In genomic region chrX:154717824-154718223, GRCh38 we compare ENCODE assay signal across 9 cellular contexts. TPM values are rescaled to one million over a fixed set of nuclear protein-coding genes. Genes with fewer than 3 reads are reported as not detected.
DNase-seq lines count a peak whose midpoint lies in the region; ATAC-seq, FAIRE-seq and TF ChIP-seq lines count a peak whose summit lies in the region.
"Had no signal": no experiment of that assay in that cellular context is flagged by ENCODE, and none has a peak within 500 bp of the region (broad histone marks: within the 10 kb centered on the region; RNA-seq: fewer than 3 reads in every experiment).

No MANE protein-coding gene starts in this region.

- H3K9me1 ChIP-seq in endothelial cell of umbilical vein (replicated peaks; ENCODE audit: control insufficient read depth, extremely low read depth, insufficient read depth, low read length): no peaks in the 10 kb centered on the region

- POLR2A ChIA-PET in endothelial cell of umbilical vein (lab: Charles Lee): no interaction called here

- H3K36me3 ChIP-seq in heart right ventricle (peaks cover 0 to 17% (median 0%) of the 10 kb centered on the region in 9 donors), SJSA1 (no peaks in the 10 kb centered on the region), endothelial cell of umbilical vein (ENCODE audit: control insufficient read depth in 2 of 2, extremely low read depth in 1 of 2, insufficient read depth in 2 of 2, low read length in 2 of 2) (peaks cover 0 to 3% of the 10 kb centered on the region in 2 experiments)

- H3K9me3 ChIP-seq in heart right ventricle: peaks cover 0 to 6% (median 0%) of the 10 kb centered on the region in 11 donors
- H3K9me3 ChIP-seq in SJSA1 (replicated peaks): no peaks in the 10 kb centered on the region
- no peaks in the 10 kb centered on the region for H3K9me3 ChIP-seq in endothelial cell of umbilical vein (replicated peaks; ENCODE audit: control insufficient read depth, insufficient read depth, low read length)

- intact Hi-C loops in heart right ventricle (cut with DNase I): loop anchor here in 1 of 10 donors (5.0 kb wide), 1 partner anchor 34 kb away; the partner anchor contains the start of gene GAB3
- intact Hi-C loops in cardiac septum (cut with DNase I): no loop called here
- intact Hi-C loops in endothelial cell of umbilical vein (cut with micrococcal nuclease): loop anchor here (2.0 kb wide), 1 partner anchor 17 kb away; no protein-coding TSS in a partner anchor

- FAIRE-seq in endothelial cell of umbilical vein (lab: Jason Lieb, UNC) (peak; percentile 64), urothelium cell line (lab: Jason Lieb, UNC) (no peak)
- FAIRE-seq: keratinocyte had no signal

- no peak for DNase-seq in heart right ventricle
- DNase-seq in cardiac septum (ENCODE audit: low spot score): no peak
- DNase-seq in SJSA1 (ENCODE audit: low read depth in 1 of 2, low spot score in 2 of 2): peak; percentile 66 to 69
- DNase-seq in endothelial cell of umbilical vein (ENCODE audit: low read depth, low spot score): no peak
- DNase-seq in urothelium cell line (ENCODE audit: low spot score): peak; percentile 78
- DNase-seq in stimulated activated CD4-positive, alpha-beta T cell treated with anti-CD3 and anti-CD28 coated beads, Interleukin-2, amount 100 ng/mL, for 24 hours: no peak

- no peak overlapping the region for H3K9ac ChIP-seq in endothelial cell of umbilical vein (replicated peaks; ENCODE audit: extremely low read depth, insufficient read depth, low read length)

- 33 to 35% methylated on average over 7 of the region's 7 CpGs for WGBS in heart right ventricle, 2 donors

- no peak for TF ChIP-seq POLR2A in endothelial cell of umbilical vein (IDR thresholded peaks at IDR 0.05; ENCODE audit: low read depth, low read length)

- H3K4me3 ChIP-seq in heart right ventricle (no peak overlapping the region), SJSA1 (no peak overlapping the region), endothelial cell of umbilical vein (replicated peaks in 1 of 3; ENCODE audit: insufficient read depth in 1 of 3, low read depth in 1 of 3, low read length in 3 of 3) (no peak overlapping the region)

- CTCF ChIA-PET in endothelial cell of umbilical vein (lab: Charles Lee): interaction anchor here (1.1 to 4.3 kb wide), 5 partner anchors 11 to 33 kb away, joined by 5 to 49 read pairs (median 6); partner anchors contain the start of gene GAB3

- H3K4me2 ChIP-seq in endothelial cell of umbilical vein (ENCODE audit: insufficient read depth, low read length): peak overlapping the region; percentile 16

- peak overlapping the region in 7 of 10 donors; percentile 7 to 81 (median 58) for H3K27ac ChIP-seq in heart right ventricle
- no peak overlapping the region for H3K27ac ChIP-seq in SJSA1
- H3K27ac ChIP-seq in endothelial cell of umbilical vein (ENCODE audit: insufficient read depth, low read depth, low read length): peak overlapping the region; percentile 37

- no peaks in the 10 kb centered on the region for H3K79me2 ChIP-seq in endothelial cell of umbilical vein (ENCODE audit: control insufficient read depth, insufficient read depth, low read length)

- no peak overlapping the region for H2AFZ ChIP-seq in endothelial cell of umbilical vein (ENCODE audit: low read depth, low read length)

- no TSS peak for BruUV-seq in endothelial cell of umbilical vein (replicated peaks; lab: Mats Ljungman, UMichigan)

- no peaks in the 10 kb centered on the region for H3K27me3 ChIP-seq in heart right ventricle
- H3K27me3 ChIP-seq in SJSA1 (replicated peaks): no peaks in the 10 kb centered on the region
- H3K27me3 ChIP-seq in endothelial cell of umbilical vein (ENCODE audit: control insufficient read depth in 2 of 2, insufficient read depth in 2 of 2, low read length in 2 of 2): no peaks in the 10 kb centered on the region

- ATAC-seq in heart right ventricle (peak in 6 of 8 donors; percentile 23 to 59 (median 31)), HG02763 (IDR thresholded peaks at IDR 0.05; ENCODE audit: unreplicated experiment) (no peak), GM21619 (IDR thresholded peaks at IDR 0.05; ENCODE audit: unreplicated experiment) (no peak)

- H3K4me1 ChIP-seq in heart right ventricle (peaks cover 0 to 69% (median 50%) of the 10 kb centered on the region in 9 donors), SJSA1 (replicated peaks) (peaks cover 34% of the 10 kb centered on the region), endothelial cell of umbilical vein (ENCODE audit: control insufficient read depth, extremely low read depth, insufficient read depth, low read length) (peaks cover 36% of the 10 kb centered on the region)

- dilution Hi-C loops in endothelial cell of umbilical vein (cut with MboI; ENCODE audit: extremely low pct_ligation_motif_present, low sequenced_read_pairs): no loop called here

- TF ChIP-seq CTCF in heart right ventricle (IDR thresholded peaks at IDR 0.05) (no peak), endothelial cell of umbilical vein (IDR thresholded peaks at IDR 0.05; ENCODE audit: extremely low read depth in 1 of 2, insufficient read depth in 1 of 2, low read depth in 1 of 2, low read length in 2 of 2) (no peak)

- no peaks in the 10 kb centered on the region for H4K20me1 ChIP-seq in endothelial cell of umbilical vein (replicated peaks; ENCODE audit: control insufficient read depth, extremely low read depth, insufficient read depth, low read length)

TF ChIP-seq in endothelial cell of umbilical vein, 7 proteins besides CTCF, POLR2A, EP300 and RAD21:
- no peak for TF ChIP-seq FOS (IDR thresholded peaks at IDR 0.05; ENCODE audit: borderline replicate concordance, insufficient read depth, low read length)
- no peak for TF ChIP-seq POLR2AphosphoS5 (IDR thresholded peaks at IDR 0.05; ENCODE audit: insufficient read depth, low read depth, low read length)
- TF ChIP-seq EZH2 (IDR thresholded peaks at IDR 0.05; ENCODE audit: borderline replicate concordance, low read depth, low read length, severe bottlenecking): no peak
- no peak for TF ChIP-seq MYC (IDR thresholded peaks at IDR 0.05; ENCODE audit: low read depth, low read length)
- no peak for TF ChIP-seq GATA2 (IDR thresholded peaks at IDR 0.05; ENCODE audit: insufficient read depth, insufficient read length, low read depth, low read length)
- TF ChIP-seq JUN (IDR thresholded peaks at IDR 0.05; ENCODE audit: borderline replicate concordance, insufficient read depth, insufficient read length, low read depth): no peak
- TF ChIP-seq MAX (IDR thresholded peaks at IDR 0.05; ENCODE audit: insufficient read depth, insufficient read length): no peak

RNA-seq across cellular contexts. Expression of gene GAB3, which starts 33.1 kb away (rescaled TPM):
- total RNA-seq in heart right ventricle: 10 to 100 TPM; 13.6 to 32.1 (median 22.0) TPM
- 10 to 100 TPM in 1 of 2 donors, 1 to 10 TPM in 1; 5.9 to 25.2 TPM for polyA plus RNA-seq in heart right ventricle
- total RNA-seq in cardiac septum: 17.7 TPM
- 0.95 and 0.97 TPM in 2 replicates for total RNA-seq in SJSA1 (2014; rRNA removed; shearing (Covaris generic))
- 4.0 and 6.2 TPM in 2 replicates for total RNA-seq in endothelial cell of umbilical vein
- 6.0 and 6.1 TPM in 2 replicates for polyA plus RNA-seq in endothelial cell of umbilical vein
- polyA plus RNA-seq in endothelial cell of umbilical vein (2011; cell fraction: cytosol; rRNA removed): 3.9 and 4.7 TPM in 2 replicates
- polyA plus RNA-seq in endothelial cell of umbilical vein (2011; cell fraction: nucleus; rRNA removed): 31.6 and 35.6 TPM in 2 replicates
- 4.2 and 4.7 TPM in 2 replicates for polyA plus RNA-seq in endothelial cell of umbilical vein (2012)
- 13.8 and 19.6 TPM in 2 replicates for polyA minus RNA-seq in endothelial cell of umbilical vein
- polyA minus RNA-seq in endothelial cell of umbilical vein (2011; cell fraction: cytosol; rRNA and poly(A)+ RNA removed): not detected
- polyA minus RNA-seq in endothelial cell of umbilical vein (2011; cell fraction: nucleus; rRNA and poly(A)+ RNA removed): 13.5 and 19.1 TPM in 2 replicates

RNA-seq across cellular contexts. Expression of gene DKC1, which starts 44.8 kb away (rescaled TPM):
- total RNA-seq in heart right ventricle (10 to 100 TPM; 18.8 to 31.9 (median 26.6) TPM), cardiac septum (22.4 TPM), endothelial cell of umbilical vein (63.7 and 69.1 TPM in 2 replicates)
- polyA plus RNA-seq in heart right ventricle (10 to 100 TPM; 25.0 to 25.5 TPM), endothelial cell of umbilical vein (19.4 and 28.6 TPM in 2 replicates)
- 48.1 and 54.9 TPM in 2 replicates for total RNA-seq in SJSA1 (2014; rRNA removed; shearing (Covaris generic))
- polyA plus RNA-seq in endothelial cell of umbilical vein (2011; cell fraction: cytosol; rRNA removed): 41.5 and 45.2 TPM in 2 replicates
- polyA plus RNA-seq in endothelial cell of umbilical vein (2011; cell fraction: nucleus; rRNA removed): 67.2 and 94.8 TPM in 2 replicates
- 60.0 and 85.3 TPM in 2 replicates for polyA plus RNA-seq in endothelial cell of umbilical vein (2012)
- polyA minus RNA-seq in endothelial cell of umbilical vein: 62.1 and 66.3 TPM in 2 replicates
- polyA minus RNA-seq in endothelial cell of umbilical vein (2011; cell fraction: cytosol; rRNA and poly(A)+ RNA removed): 57.0 TPM
- 30.6 and 52.1 TPM in 2 replicates for polyA minus RNA-seq in endothelial cell of umbilical vein (2011; cell fraction: nucleus; rRNA and poly(A)+ RNA removed)

Comparison
In these comparisons a context has a peak if more than half of its experiments do, and no peak if none do; other contexts are left out.
1. ATAC-seq: peak in heart right ventricle (6 of 8); none in HG02763 (single experiment) and GM21619 (single experiment).
2. DNase-seq: peak in SJSA1 (2 of 2) and urothelium cell line (single experiment); none in heart right ventricle (0 of 2), cardiac septum (single experiment), endothelial cell of umbilical vein (single experiment) and stimulated activated CD4-positive, alpha-beta T cell treated with anti-CD3 and anti-CD28 coated beads, Interleukin-2, amount 100 ng/mL, for 24 hours (0 of 2).